In genomic region chr17:43211480-43212402, GRCh38 we compare ENCODE assay signal across 8 cellular contexts. TPM values are rescaled to one million over a fixed set of nuclear protein-coding genes. Genes with fewer than 3 reads are reported as not detected.
DNase-seq lines count a peak whose midpoint lies in the region; ATAC-seq, FAIRE-seq and TF ChIP-seq lines count a peak whose summit lies in the region.

TMEM106A (plus strand) TSS chr17:43211875; CDS start chr17:43213042, 1,167 bp downstream.

- H3K79me2 ChIP-seq in Karpas-422 (ENCODE audit: low read length), result peaks cover 8% of the 10 kb centered on the region

- H3K9me2 ChIP-seq in Karpas-422 (replicated peaks; ENCODE audit: insufficient read depth, low read length), result no peaks in the 10 kb centered on the region

- H3K36me3 ChIP-seq in Karpas-422 (ENCODE audit: insufficient read depth, low read length), result 0 out of 2 replicates have a peak, but pooled peaks cover 4% of the 10 kb centered on the region
- H3K36me3 ChIP-seq in kidney (ENCODE audit: control insufficient read depth in 1 of 2, insufficient read depth in 2 of 2, low read length in 2 of 2), result peaks cover 11 to 23% of the 10 kb centered on the region in 2 donors

- no peak for FAIRE-seq in kidney (lab: Jason Lieb, UNC)

- TF ChIP-seq CTCF in kidney (IDR thresholded peaks at IDR 0.05; ENCODE audit: borderline replicate concordance, extremely low read depth, insufficient read depth), result no peak

- intact Hi-C loops in kidney (cut with DNase I), result no loop called here

- H3K4me1 ChIP-seq in Karpas-422 (ENCODE audit: low read length) (peaks cover 28% of the 10 kb centered on the region), kidney (ENCODE audit: control insufficient read depth in 1 of 2, insufficient read depth in 1 of 2, low read depth in 1 of 2, low read length in 2 of 2) (peaks cover 9 to 21% of the 10 kb centered on the region in 2 donors)

- peak within 1 kb of the TSS; percentile 80 for H2AFZ ChIP-seq in Karpas-422 (ENCODE audit: low read length)

- ATAC-seq in GM21526 (IDR thresholded peaks at IDR 0.05; ENCODE audit: low FRiP score, unreplicated experiment), result peak; percentile 68

- no peaks in the 10 kb centered on the region for H4K20me1 ChIP-seq in Karpas-422 (ENCODE audit: insufficient read depth, low read depth, low read length)

- no peaks in the 10 kb centered on the region for H3K9me3 ChIP-seq in Karpas-422 (ENCODE audit: low read length)
- H3K9me3 ChIP-seq in kidney (ENCODE audit: control insufficient read depth in 1 of 2, low read length in 2 of 2), result no peaks in the 10 kb centered on the region

- H3K4me3 ChIP-seq in Karpas-422 (ENCODE audit: low read length) (peak within 1 kb of the TSS; percentile 81), kidney (ENCODE audit: low read length in 2 of 2) (peak within 1 kb of the TSS; percentile 88 to 92)

- peak within 1 kb of the TSS; percentile 83 for H3K9ac ChIP-seq in Karpas-422 (ENCODE audit: low read length)
- H3K9ac ChIP-seq in kidney (ENCODE audit: low read length in 2 of 2), result peak within 1 kb of the TSS; percentile 76 to 96

- peak within 1 kb of the TSS; percentile 70 for H3K27ac ChIP-seq in Karpas-422 (ENCODE audit: low read length)
- peak within 1 kb of the TSS; percentile 80 to 89 for H3K27ac ChIP-seq in kidney (ENCODE audit: low read depth in 2 of 2, low read length in 2 of 2)

- peak within 1 kb of the TSS; percentile 96 for H3K4me2 ChIP-seq in Karpas-422 (ENCODE audit: low read depth, low read length, poor library complexity, severe bottlenecking)

- H3K27me3 ChIP-seq in Karpas-422 (ENCODE audit: low read length), result no peaks in the 10 kb centered on the region

- DNase-seq in DMS153 treated with DMSO at 0.1 percent for 48 hours (lab: John Stamatoyannopoulos, UW; ENCODE audit: unreplicated experiment) (peak; percentile 4), Karpas-422 (peak; percentile 91), kidney (peak; percentile 92), NCI-H1930 (lab: John Stamatoyannopoulos, UW) (no peak)
- peak; percentile 55 to 69 (median 64) for DNase-seq in activated CD4-positive, CD25-positive, alpha-beta regulatory T cell (lab: John Stamatoyannopoulos, UW)
- peak; percentile 70 for DNase-seq in central memory CD4-positive, alpha-beta T cell
- DNase-seq in stimulated activated CD4-positive, alpha-beta T cell treated with anti-CD3 and anti-CD28 coated beads, Interleukin-15, amount 100 ng/mL, for 48 hours (ENCODE audit: low read depth in 2 of 2), result peak; percentile 53 to 63

RNA-seq across cellular contexts. Expression of gene TMEM106A, which starts in this region (rescaled TPM):
- 9.0 and 14.5 TPM in 2 replicates for total RNA-seq in Karpas-422 (2014; rRNA removed; shearing (Covaris generic); ENCODE audit: low replicate concordance)
- 18.1 TPM for total RNA-seq in kidney
- polyA plus RNA-seq in kidney (ENCODE audit: insufficient read depth, low read depth, low replicate concordance), result 15.7 TPM

Comparison
In these comparisons a context has a peak if more than half of its experiments do, and no peak if none do; other contexts are left out.
1. DNase-seq: peak in DMS153 treated with DMSO at 0.1 percent for 48 hours (single experiment), Karpas-422 (single experiment), activated CD4-positive, CD25-positive, alpha-beta regulatory T cell (4 of 4), central memory CD4-positive, alpha-beta T cell (single experiment), kidney (single experiment) and stimulated activated CD4-positive, alpha-beta T cell treated with anti-CD3 and anti-CD28 coated beads, Interleukin-15, amount 100 ng/mL, for 48 hours (2 of 2); none in NCI-H1930 (0 of 2).